Comparison of ENCODE assay signal across 15 cellular contexts in the genomic region with DNA sequence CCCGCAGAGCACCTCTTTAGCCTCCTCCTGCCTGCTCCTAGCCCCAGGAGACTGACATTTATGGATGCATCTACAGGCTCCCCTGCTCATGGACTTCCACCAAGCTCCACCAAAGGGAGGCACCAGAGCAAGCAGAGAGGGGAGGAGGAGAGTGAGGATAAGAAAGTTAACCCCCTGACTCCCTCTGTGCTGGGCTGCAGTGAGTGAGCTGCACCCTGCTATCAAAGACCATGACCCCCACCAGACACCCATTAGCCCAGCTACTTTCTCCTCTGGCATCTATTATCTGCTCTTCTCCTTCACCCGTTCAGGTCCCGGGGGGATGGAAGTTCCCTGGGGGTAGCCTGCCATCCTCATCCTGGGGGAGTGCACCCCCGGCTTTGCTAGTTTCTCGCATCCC. TPM values are rescaled to one million over a fixed set of nuclear protein-coding genes. Genes with fewer than 3 reads are reported as not detected.
DNase-seq lines count a peak whose midpoint lies in the region; ATAC-seq and TF ChIP-seq lines count a peak whose summit lies in the region.
"Had no signal": no experiment of that assay in that cellular context is flagged by ENCODE, and none has a peak within 500 bp of the region (broad histone marks: within the 10 kb centered on the region; RNA-seq: fewer than 3 reads in every experiment).

No MANE protein-coding gene starts in this region.

- H3K4me1 Mint-ChIP-seq in T-helper 17 cell, result peaks cover 27% of the 10 kb centered on the region

- TF ChIP-seq CTCF in right atrium auricular region (IDR thresholded peaks at IDR 0.05) (no peak), left ventricle myocardium inferior (IDR thresholded peaks at IDR 0.05; ENCODE audit: borderline replicate concordance) (no peak), body of pancreas (IDR thresholded peaks at IDR 0.05) (no peak)

- H3K9me3 ChIP-seq in right atrium auricular region, result no peaks in the 10 kb centered on the region
- no peaks in the 10 kb centered on the region for H3K9me3 ChIP-seq in left ventricle myocardium inferior (replicated peaks)
- no peaks in the 10 kb centered on the region for H3K9me3 ChIP-seq in T-helper 17 cell (ENCODE audit: control insufficient read depth, low read length, poor library complexity, severe bottlenecking)
- no peaks in the 10 kb centered on the region for H3K9me3 ChIP-seq in mesenchymal stem cell (ENCODE audit: control insufficient read depth, low read length)
- no peaks in the 10 kb centered on the region for H3K9me3 ChIP-seq in effector memory CD4-positive, alpha-beta T cell (ENCODE audit: control insufficient read depth, low read length)
- H3K9me3 ChIP-seq in body of pancreas, result no peaks in the 10 kb centered on the region
- H3K9me3 ChIP-seq: prostate gland had no signal

- H2BK5ac ChIP-seq in mesenchymal stem cell (ENCODE audit: low read depth, low read length, poor library complexity, severe bottlenecking), result no peak overlapping the region

- H3K27me3 ChIP-seq in right atrium auricular region (no peaks in the 10 kb centered on the region), left ventricle myocardium inferior (ENCODE audit: low read depth) (no peaks in the 10 kb centered on the region), mesenchymal stem cell (ENCODE audit: control insufficient read depth in 1 of 2, insufficient read depth in 1 of 2, low read length in 2 of 2) (no peaks in the 10 kb centered on the region), body of pancreas (no peaks in the 10 kb centered on the region)
- no peaks in the 10 kb centered on the region for H3K27me3 ChIP-seq in effector memory CD4-positive, alpha-beta T cell (replicated peaks; ENCODE audit: control insufficient read depth, insufficient read depth, low read length, poor library complexity, severe bottlenecking)
- H3K27me3 ChIP-seq: brain microvascular endothelial cell, hepatocyte had no signal

- intact Hi-C loops in left ventricle myocardium inferior (cut with micrococcal nuclease), result no loop called here
- intact Hi-C loops in body of pancreas (cut with DNase I), result no loop called here

- peak overlapping the region; percentile 30 for H2AK5ac ChIP-seq in mesenchymal stem cell (ENCODE audit: low read length, severe bottlenecking)

- H3K36me3 ChIP-seq in right atrium auricular region (no peaks in the 10 kb centered on the region), left ventricle myocardium inferior (no peaks in the 10 kb centered on the region), mesenchymal stem cell (ENCODE audit: control insufficient read depth in 1 of 2, insufficient read depth in 2 of 2, low read depth in 1 of 2, low read length in 2 of 2) (peaks cover 0 to 4% of the 10 kb centered on the region in 2 experiments), body of pancreas (replicated peaks in 1 of 2; ENCODE audit: insufficient read depth in 1 of 2, low read depth in 2 of 2) (no peaks in the 10 kb centered on the region)
- H3K36me3 ChIP-seq in effector memory CD4-positive, alpha-beta T cell (ENCODE audit: control insufficient read depth, insufficient read depth, low read length), result no peaks in the 10 kb centered on the region
- H3K36me3 ChIP-seq: brain microvascular endothelial cell, prostate gland had no signal

- no peak overlapping the region for H4K8ac ChIP-seq in mesenchymal stem cell (ENCODE audit: low read length)

- no peak overlapping the region for H3K4me2 ChIP-seq in mesenchymal stem cell (ENCODE audit: low read length, poor library complexity, severe bottlenecking)

- H2AFZ ChIP-seq in mesenchymal stem cell (ENCODE audit: low read depth, low read length), result no peak overlapping the region
- H2AFZ ChIP-seq: hepatocyte had no signal

- DNase-seq in right atrium auricular region (ENCODE audit: low spot score) (peak; percentile 53), left ventricle myocardium inferior (no peak), T-helper 17 cell (no peak), mesenchymal stem cell (no peak), iPS-NIHi7 (ENCODE audit: extremely low spot score) (no peak), body of pancreas (no peak)
- no peak for DNase-seq in effector memory CD4-positive, alpha-beta T cell
- DNase-seq: activated gamma-delta T cell, brain microvascular endothelial cell, DMS53, left cardiac atrium, NCI-H146, NCI-H526 had no signal

- H4K91ac ChIP-seq in mesenchymal stem cell (ENCODE audit: low read length), result no peak overlapping the region

- H3K18ac ChIP-seq in mesenchymal stem cell (ENCODE audit: low read depth in 1 of 2, low read length in 2 of 2), result peak overlapping the region in 1 of 2 experiments; percentile 54

- no peak overlapping the region for H3K23ac ChIP-seq in mesenchymal stem cell (ENCODE audit: low read length in 2 of 2)

- 86% methylated on average over 4 of the region's 5 CpGs for WGBS in mesenchymal stem cell
- 75 to 84% methylated on average over 5 of the region's 5 CpGs for WGBS in body of pancreas, 2 donors

- peaks cover 41% of the 10 kb centered on the region for H3K79me1 ChIP-seq in mesenchymal stem cell (replicated peaks; ENCODE audit: low read length, poor library complexity, severe bottlenecking)

- H3K4me1 ChIP-seq in right atrium auricular region (peaks cover 0 to 52% of the 10 kb centered on the region in 2 donors), left ventricle myocardium inferior (peaks cover 60% of the 10 kb centered on the region), mesenchymal stem cell (ENCODE audit: control insufficient read depth, insufficient read depth, low read depth, low read length) (peaks cover 12% of the 10 kb centered on the region), body of pancreas (peaks cover 51% of the 10 kb centered on the region)
- peaks cover 2% of the 10 kb centered on the region for H3K4me1 ChIP-seq in effector memory CD4-positive, alpha-beta T cell (ENCODE audit: control insufficient read depth, insufficient read depth, low read length, poor library complexity, severe bottlenecking)
- H3K4me1 ChIP-seq: prostate gland had no signal

- peak overlapping the region; percentile 54 for H3K27ac Mint-ChIP-seq in T-helper 17 cell

- no peaks in the 10 kb centered on the region for H3K27me3 Mint-ChIP-seq in T-helper 17 cell

- no peak for TF ChIP-seq POLR2A in body of pancreas (IDR thresholded peaks at IDR 0.05)

- H3K14ac ChIP-seq in mesenchymal stem cell (ENCODE audit: low read length in 2 of 2), result peak overlapping the region in 1 of 2 experiments; percentile 72

- H2BK15ac ChIP-seq in mesenchymal stem cell (ENCODE audit: low read depth, poor library complexity, severe bottlenecking), result no peak overlapping the region

- peak overlapping the region in 1 of 2 experiments; percentile 15 for H3K4ac ChIP-seq in mesenchymal stem cell (ENCODE audit: low read depth in 1 of 2, low read length in 2 of 2)

- H3K27ac ChIP-seq in right atrium auricular region, result no peak overlapping the region
- H3K27ac ChIP-seq in left ventricle myocardium inferior (replicated peaks), result no peak overlapping the region
- H3K27ac ChIP-seq in mesenchymal stem cell (ENCODE audit: low read length, poor library complexity, severe bottlenecking), result no peak overlapping the region
- H3K27ac ChIP-seq in effector memory CD4-positive, alpha-beta T cell (ENCODE audit: insufficient read depth, low read length, poor library complexity, severe bottlenecking), result no peak overlapping the region
- H3K27ac ChIP-seq in body of pancreas, result no peak overlapping the region
- H3K27ac ChIP-seq: brain microvascular endothelial cell had no signal

- H2BK12ac ChIP-seq in mesenchymal stem cell (ENCODE audit: low read length in 2 of 2), result no peak overlapping the region

- no peak overlapping the region for H3K4me3 ChIP-seq in right atrium auricular region
- H3K4me3 ChIP-seq in left ventricle myocardium inferior, result no peak overlapping the region
- no peak overlapping the region for H3K4me3 ChIP-seq in mesenchymal stem cell (ENCODE audit: insufficient read depth in 1 of 2, low read depth in 1 of 2, low read length in 2 of 2)
- no peak overlapping the region for H3K4me3 ChIP-seq in effector memory CD4-positive, alpha-beta T cell (ENCODE audit: insufficient read depth, low read depth, low read length, poor library complexity, severe bottlenecking)
- no peak overlapping the region for H3K4me3 ChIP-seq in body of pancreas
- H3K4me3 ChIP-seq: hepatocyte, prostate gland had no signal

- peaks cover 3% of the 10 kb centered on the region for H3K36me3 Mint-ChIP-seq in T-helper 17 cell (ENCODE audit: low read depth)

- ATAC-seq in T-helper 17 cell, result no peak
- ATAC-seq in body of pancreas, result no peak

- H2BK120ac ChIP-seq in mesenchymal stem cell (ENCODE audit: low read depth, low read length), result no peak overlapping the region

- peak overlapping the region; percentile 30 for H3K9ac ChIP-seq in mesenchymal stem cell (ENCODE audit: low read length)

- no peak overlapping the region for H3K4me3 Mint-ChIP-seq in T-helper 17 cell

RNA-seq across cellular contexts. Expression of gene FOXN3, which starts 45.4 kb away (rescaled TPM):
- total RNA-seq in right atrium auricular region (10 to 100 TPM; 80.1 to 90.3 TPM), left ventricle myocardium inferior (120 TPM), T-helper 17 cell (100 to 1,000 TPM; 116 to 117 TPM), body of pancreas (10 to 100 TPM; 42.3 to 61.6 TPM)
- polyA plus RNA-seq in mesenchymal stem cell (2013, experiment 1 of 2), result 28.2 TPM
- 27.4 TPM for polyA plus RNA-seq in mesenchymal stem cell (2013, experiment 2 of 2)
